In genomic region chr16:66894948-66895696, GRCh38 we compare ENCODE assay signal across 8 cellular contexts. TPM values are rescaled to one million over a fixed set of nuclear protein-coding genes. Genes with fewer than 3 reads are reported as not detected.
DNase-seq lines count a peak whose midpoint lies in the region; ATAC-seq, FAIRE-seq and TF ChIP-seq lines count a peak whose summit lies in the region.

No MANE protein-coding gene starts in this region.

- H4K20me1 ChIP-seq in Loucy (ENCODE audit: insufficient read depth, low read length, poor library complexity, severe bottlenecking) = no peaks in the 10 kb centered on the region

- no peaks in the 10 kb centered on the region for H3K36me3 ChIP-seq in Loucy (ENCODE audit: insufficient read depth, low read length)

- DNase-seq in AG04450 (ENCODE audit: low read depth, low spot score) = no peak
- DNase-seq in GM12891 (ENCODE audit: insufficient read length, low spot score) = peak; percentile 54
- DNase-seq in SKM-1 treated with dmso at 0.1 percent for 144 hours (lab: John Stamatoyannopoulos, UW; ENCODE audit: unreplicated experiment) = peak; percentile 52
- DNase-seq in amniotic stem cell (lab: John Stamatoyannopoulos, UW) = peak; percentile 65
- DNase-seq in left cardiac atrium = peak; percentile 76
- DNase-seq in retinal pigment epithelial cell (ENCODE audit: low read depth) = no peak
- DNase-seq in cortex of kidney (lab: John Stamatoyannopoulos, UW) = no peak

- CTCF ChIA-PET in AG04450 (lab: Charles Lee) = interaction anchor here (0.6 to 5.6 kb wide), 30 partner anchors 9 to 260 kb away, joined by 3 to 77 read pairs (median 5); partner anchors contain the start of genes CDH16, CES3 and RRAD

- H3K79me2 ChIP-seq in Loucy (ENCODE audit: insufficient read depth, low read length) = no peaks in the 10 kb centered on the region

- H3K9me3 ChIP-seq in AG04450 (ENCODE audit: control insufficient read depth, insufficient read depth, low read length) (no peaks in the 10 kb centered on the region), Loucy (ENCODE audit: insufficient read depth, low read depth, low read length) (no peaks in the 10 kb centered on the region)

- POLR2A ChIA-PET in AG04450 (lab: Yijun Ruan, JAX) = interaction anchor here (1.0 to 1.8 kb wide), 2 partner anchors 32 to 38 kb away, joined by 3 to 4 read pairs; no protein-coding TSS in a partner anchor

- no peak overlapping the region for H3K9ac ChIP-seq in Loucy (ENCODE audit: low read depth, low read length, poor library complexity, severe bottlenecking)

- H3K9me2 ChIP-seq in Loucy (replicated peaks; ENCODE audit: low read depth, low read length) = no peaks in the 10 kb centered on the region

- H3K4me1 ChIP-seq in Loucy (ENCODE audit: insufficient read depth, low read length, poor library complexity, severe bottlenecking) = peaks cover 9% of the 10 kb centered on the region

- H3F3A ChIP-seq in Loucy (ENCODE audit: low read depth) = no peaks in the 10 kb centered on the region

- no peak overlapping the region for H3K4me3 ChIP-seq in AG04450 (ENCODE audit: low read depth, low read length)
- no peak overlapping the region for H3K4me3 ChIP-seq in Loucy (ENCODE audit: low read length, poor library complexity, severe bottlenecking)
- no peak overlapping the region for H3K4me3 ChIP-seq in retinal pigment epithelial cell (ENCODE audit: low read length)

- FAIRE-seq in GM12891 (lab: Jason Lieb, UNC) = peak; percentile 92

- no peak for TF ChIP-seq POLR2A in GM12891 (IDR thresholded peaks at IDR 0.05; ENCODE audit: low read depth, low read length)

- TF ChIP-seq CTCF in AG04450 (IDR thresholded peaks at IDR 0.05; ENCODE audit: low read depth, low read length) = peak; percentile 93
- peak; percentile 85 for TF ChIP-seq CTCF in Loucy (conservative IDR thresholded peaks at IDR 0.05; ENCODE audit: low read length)
- peak; percentile 91 for TF ChIP-seq CTCF in retinal pigment epithelial cell (conservative IDR thresholded peaks at IDR 0.05; ENCODE audit: low read depth, low read length)

- intact Hi-C loops in left cardiac atrium (cut with DNase I) = loop anchor here in 1 of 2 donors (5.0 to 10.0 kb wide), 2 partner anchors 52 to 290 kb away; partner anchors contain the start of gene MATCAP1

- H3K27ac ChIP-seq in AG04450 (ENCODE audit: low read depth, low read length) = peak overlapping the region; percentile 11

- ATAC-seq in left cardiac atrium = peak; percentile 77 to 83

- H2AFZ ChIP-seq in Loucy (ENCODE audit: low read length) = no peak overlapping the region

- no peak overlapping the region for H3K4me2 ChIP-seq in Loucy (ENCODE audit: low read depth, low read length, poor library complexity, severe bottlenecking)

- H3K27me3 ChIP-seq in AG04450 (ENCODE audit: control insufficient read depth, insufficient read depth, low read length) (no peaks in the 10 kb centered on the region), Loucy (ENCODE audit: insufficient read depth, low read length, poor library complexity, severe bottlenecking) (no peaks in the 10 kb centered on the region)

TF ChIP-seq in GM12891, 5 proteins besides CTCF, POLR2A, EP300 and RAD21:
- TF ChIP-seq SPI1 (IDR thresholded peaks at IDR 0.05; ENCODE audit: low read depth, low read length) (no peak), POU2F2 (IDR thresholded peaks at IDR 0.05; ENCODE audit: low read depth, low read length) (0 out of 2 replicates have a peak, but pooled peaks have one; percentile 15), POLR2AphosphoS5 (IDR thresholded peaks at IDR 0.05; ENCODE audit: low read depth, low read length) (no peak), PAX5 (IDR thresholded peaks at IDR 0.05; ENCODE audit: insufficient read depth, low read length, severe bottlenecking) (no peak), TAF1 (IDR thresholded peaks at IDR 0.05; ENCODE audit: low read depth, low read length) (no peak)

RNA-seq across cellular contexts. Expression of gene PDP2, which starts 14.8 kb away (rescaled TPM):
- polyA plus RNA-seq in AG04450 (2011; rRNA removed) = 11.8 and 12.1 TPM in 2 replicates
- 31.8 and 35.4 TPM in 2 replicates for polyA minus RNA-seq in AG04450 (2011; rRNA and poly(A)+ RNA removed)
- 1.7 TPM for polyA plus RNA-seq in GM12891 (2012; ENCODE audit: low read depth, missing spikeins)
- 1 to 10 TPM; 6.8 to 8.1 TPM for total RNA-seq in left cardiac atrium

RNA-seq across cellular contexts. Expression of gene CDH16, which starts 23.6 kb away (rescaled TPM):
- not detected in 2 replicates for polyA plus RNA-seq in AG04450 (2011; rRNA removed)
- not detected in 2 replicates for polyA minus RNA-seq in AG04450 (2011; rRNA and poly(A)+ RNA removed)
- polyA plus RNA-seq in GM12891 (2012; ENCODE audit: low read depth, missing spikeins) = not detected
- under 1 TPM; 0.39 to 0.47 TPM for total RNA-seq in left cardiac atrium

RNA-seq across cellular contexts. Expression of gene RRAD, which starts 30.2 kb away (rescaled TPM):
- polyA plus RNA-seq in AG04450 (2011; rRNA removed) = 1.9 and 2.7 TPM in 2 replicates
- 0.65 and 1.1 TPM in 2 replicates for polyA minus RNA-seq in AG04450 (2011; rRNA and poly(A)+ RNA removed)
- 2.7 TPM for polyA plus RNA-seq in GM12891 (2012; ENCODE audit: low read depth, missing spikeins)
- 100 to 1,000 TPM in 1 of 2 donors, 10 to 100 TPM in 1; 58.3 to 325 TPM for total RNA-seq in left cardiac atrium

RNA-seq across cellular contexts. Expression of gene CIAO2B, which starts 39.1 kb away (rescaled TPM):
- 131 and 166 TPM in 2 replicates for polyA plus RNA-seq in AG04450 (2011; rRNA removed)
- polyA minus RNA-seq in AG04450 (2011; rRNA and poly(A)+ RNA removed) = 118 and 145 TPM in 2 replicates
- polyA plus RNA-seq in GM12891 (2012; ENCODE audit: low read depth, missing spikeins) = 140 TPM
- total RNA-seq in left cardiac atrium = 100 to 1,000 TPM in 1 of 2 donors, 10 to 100 TPM in 1; 92.7 to 120 TPM

RNA-seq across cellular contexts. Expression of gene CES2, which starts 40.2 kb away (rescaled TPM):
- 20.7 and 24.9 TPM in 2 replicates for polyA plus RNA-seq in AG04450 (2011; rRNA removed)
- 20.5 and 27.5 TPM in 2 replicates for polyA minus RNA-seq in AG04450 (2011; rRNA and poly(A)+ RNA removed)
- 11.6 TPM for polyA plus RNA-seq in GM12891 (2012; ENCODE audit: low read depth, missing spikeins)
- 10 to 100 TPM; 27.6 to 48.0 TPM for total RNA-seq in left cardiac atrium

Comparison
In these comparisons a context has a peak if more than half of its experiments do, and no peak if none do; other contexts are left out.
1. DNase-seq: peak in GM12891 (single experiment), SKM-1 treated with dmso at 0.1 percent for 144 hours (single experiment), amniotic stem cell (single experiment) and left cardiac atrium (single experiment); none in AG04450 (single experiment), retinal pigment epithelial cell (single experiment) and cortex of kidney (single experiment).
2. Peak in every context shown above with its lines, with median percentiles within 50 percentile points of each other: CTCF ChIP-seq.